1 cellular context compared by ENCODE assay signal in the genomic region with DNA sequence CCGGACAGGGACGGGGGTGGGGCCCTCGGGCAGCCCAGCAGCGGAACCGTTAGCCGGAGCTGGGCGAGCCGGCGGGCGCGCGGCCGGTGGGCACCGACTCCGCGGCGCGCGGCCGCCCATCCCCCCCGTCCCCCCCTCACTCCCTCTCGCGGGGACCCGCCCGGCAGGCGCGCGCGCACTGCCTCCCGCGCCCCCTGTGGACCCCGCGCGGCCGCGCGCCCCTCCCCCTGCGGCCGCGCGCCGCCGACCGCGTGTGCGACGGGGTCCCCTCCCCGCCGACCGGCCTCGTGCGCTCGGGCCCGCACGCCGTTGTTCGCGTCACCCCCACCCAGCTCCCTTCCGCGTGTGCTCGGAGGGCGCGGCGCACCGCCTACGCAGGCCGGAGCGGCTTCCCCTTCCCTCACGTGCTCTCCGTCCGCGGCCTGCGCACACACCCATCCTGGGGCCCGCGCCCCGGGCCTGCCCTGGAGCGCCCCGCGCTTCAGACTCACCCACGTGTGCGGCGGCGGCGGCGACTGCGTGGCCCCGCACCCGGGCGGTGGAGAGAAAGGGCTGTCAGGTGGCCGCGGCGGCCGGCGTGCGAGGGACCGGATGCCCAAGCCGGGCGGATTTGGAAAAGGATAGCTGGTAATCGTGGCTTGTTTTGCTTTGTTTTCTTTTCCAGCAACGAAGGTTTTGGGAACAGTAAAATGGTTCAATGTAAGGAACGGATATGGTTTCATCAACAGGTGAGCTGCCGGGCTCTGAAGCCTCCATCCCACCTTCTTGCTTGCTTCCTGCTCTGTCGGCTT.
A peak's percentile ranks its signal among the peaks of the same experiment; 100 is the strongest.
TF ChIP-seq lines count a peak whose summit lies in the region.

No MANE protein-coding gene starts in this region.

TF ChIP-seq in GM12878, 131 proteins besides CTCF, POLR2A, EP300 and RAD21:
- TF ChIP-seq, protein P1, sequence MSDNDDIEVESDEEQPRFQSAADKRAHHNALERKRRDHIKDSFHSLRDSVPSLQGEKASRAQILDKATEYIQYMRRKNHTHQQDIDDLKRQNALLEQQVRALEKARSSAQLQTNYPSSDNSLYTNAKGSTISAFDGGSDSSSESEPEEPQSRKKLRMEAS (IDR thresholded peaks at IDR 0.05; ENCODE audit: low read depth, low read length) = peak; percentile 93
- TF ChIP-seq MXI1 (IDR thresholded peaks at IDR 0.05; ENCODE audit: low read depth, low read length) = peak; percentile 97
- TF ChIP-seq, protein P2, sequence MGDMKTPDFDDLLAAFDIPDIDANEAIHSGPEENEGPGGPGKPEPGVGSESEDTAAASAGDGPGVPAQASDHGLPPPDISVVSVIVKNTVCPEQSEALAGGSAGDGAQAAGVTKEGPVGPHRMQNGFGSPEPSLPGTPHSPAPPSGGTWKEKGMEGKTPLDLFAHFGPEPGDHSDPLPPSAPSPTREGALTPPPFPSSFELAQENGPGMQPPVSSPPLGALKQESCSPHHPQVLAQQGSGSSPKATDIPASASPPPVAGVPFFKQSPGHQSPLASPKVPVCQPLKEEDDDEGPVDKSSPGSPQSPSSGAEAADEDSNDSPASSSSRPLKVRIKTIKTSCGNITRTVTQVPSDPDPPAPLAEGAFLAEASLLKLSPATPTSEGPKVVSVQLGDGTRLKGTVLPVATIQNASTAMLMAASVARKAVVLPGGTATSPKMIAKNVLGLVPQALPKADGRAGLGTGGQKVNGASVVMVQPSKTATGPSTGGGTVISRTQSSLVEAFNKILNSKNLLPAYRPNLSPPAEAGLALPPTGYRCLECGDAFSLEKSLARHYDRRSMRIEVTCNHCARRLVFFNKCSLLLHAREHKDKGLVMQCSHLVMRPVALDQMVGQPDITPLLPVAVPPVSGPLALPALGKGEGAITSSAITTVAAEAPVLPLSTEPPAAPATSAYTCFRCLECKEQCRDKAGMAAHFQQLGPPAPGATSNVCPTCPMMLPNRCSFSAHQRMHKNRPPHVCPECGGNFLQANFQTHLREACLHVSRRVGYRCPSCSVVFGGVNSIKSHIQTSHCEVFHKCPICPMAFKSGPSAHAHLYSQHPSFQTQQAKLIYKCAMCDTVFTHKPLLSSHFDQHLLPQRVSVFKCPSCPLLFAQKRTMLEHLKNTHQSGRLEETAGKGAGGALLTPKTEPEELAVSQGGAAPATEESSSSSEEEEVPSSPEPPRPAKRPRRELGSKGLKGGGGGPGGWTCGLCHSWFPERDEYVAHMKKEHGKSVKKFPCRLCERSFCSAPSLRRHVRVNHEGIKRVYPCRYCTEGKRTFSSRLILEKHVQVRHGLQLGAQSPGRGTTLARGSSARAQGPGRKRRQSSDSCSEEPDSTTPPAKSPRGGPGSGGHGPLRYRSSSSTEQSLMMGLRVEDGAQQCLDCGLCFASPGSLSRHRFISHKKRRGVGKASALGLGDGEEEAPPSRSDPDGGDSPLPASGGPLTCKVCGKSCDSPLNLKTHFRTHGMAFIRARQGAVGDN (IDR thresholded peaks at IDR 0.05) = peak; percentile 55; the same call in 1 of the 2 replicates
- TF ChIP-seq, protein P3, sequence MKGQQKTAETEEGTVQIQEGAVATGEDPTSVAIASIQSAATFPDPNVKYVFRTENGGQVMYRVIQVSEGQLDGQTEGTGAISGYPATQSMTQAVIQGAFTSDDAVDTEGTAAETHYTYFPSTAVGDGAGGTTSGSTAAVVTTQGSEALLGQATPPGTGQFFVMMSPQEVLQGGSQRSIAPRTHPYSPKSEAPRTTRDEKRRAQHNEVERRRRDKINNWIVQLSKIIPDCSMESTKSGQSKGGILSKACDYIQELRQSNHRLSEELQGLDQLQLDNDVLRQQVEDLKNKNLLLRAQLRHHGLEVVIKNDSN (IDR thresholded peaks at IDR 0.05; ENCODE audit: borderline replicate concordance, extremely low read length, insufficient read depth, low read depth, low read length) = peak; percentile 85
- TF ChIP-seq HDAC6 (IDR thresholded peaks at IDR 0.05; ENCODE audit: unreplicated experiment) = peak; percentile 79
- peak; percentile 27; the same call in 1 of the 2 replicates for TF ChIP-seq ZSCAN29 (IDR thresholded peaks at IDR 0.05)
- TF ChIP-seq, protein P4, sequence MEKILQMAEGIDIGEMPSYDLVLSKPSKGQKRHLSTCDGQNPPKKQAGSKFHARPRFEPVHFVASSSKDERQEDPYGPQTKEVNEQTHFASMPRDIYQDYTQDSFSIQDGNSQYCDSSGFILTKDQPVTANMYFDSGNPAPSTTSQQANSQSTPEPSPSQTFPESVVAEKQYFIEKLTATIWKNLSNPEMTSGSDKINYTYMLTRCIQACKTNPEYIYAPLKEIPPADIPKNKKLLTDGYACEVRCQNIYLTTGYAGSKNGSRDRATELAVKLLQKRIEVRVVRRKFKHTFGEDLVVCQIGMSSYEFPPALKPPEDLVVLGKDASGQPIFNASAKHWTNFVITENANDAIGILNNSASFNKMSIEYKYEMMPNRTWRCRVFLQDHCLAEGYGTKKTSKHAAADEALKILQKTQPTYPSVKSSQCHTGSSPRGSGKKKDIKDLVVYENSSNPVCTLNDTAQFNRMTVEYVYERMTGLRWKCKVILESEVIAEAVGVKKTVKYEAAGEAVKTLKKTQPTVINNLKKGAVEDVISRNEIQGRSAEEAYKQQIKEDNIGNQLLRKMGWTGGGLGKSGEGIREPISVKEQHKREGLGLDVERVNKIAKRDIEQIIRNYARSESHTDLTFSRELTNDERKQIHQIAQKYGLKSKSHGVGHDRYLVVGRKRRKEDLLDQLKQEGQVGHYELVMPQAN (conservative IDR thresholded peaks at IDR 0.05) = peak; percentile 98
- TF ChIP-seq ETV6 (conservative IDR thresholded peaks at IDR 0.05 in 1 of 2, IDR thresholded peaks at IDR 0.05 in 1 of 2; ENCODE audit: borderline replicate concordance in 1 of 2, low read depth in 1 of 2) = no peak
- TF ChIP-seq CHD1 (IDR thresholded peaks at IDR 0.05; ENCODE audit: low read depth, low read length) = no peak
- peak; percentile 49 to 96 for TF ChIP-seq EGR1 (IDR thresholded peaks at IDR 0.05; ENCODE audit: borderline replicate concordance in 1 of 2, low read depth in 2 of 2, low read length in 2 of 2)
- TF ChIP-seq ZZZ3 (IDR thresholded peaks at IDR 0.05; ENCODE audit: control insufficient read depth, insufficient read length, low read depth) = no peak
- TF ChIP-seq, protein P5, sequence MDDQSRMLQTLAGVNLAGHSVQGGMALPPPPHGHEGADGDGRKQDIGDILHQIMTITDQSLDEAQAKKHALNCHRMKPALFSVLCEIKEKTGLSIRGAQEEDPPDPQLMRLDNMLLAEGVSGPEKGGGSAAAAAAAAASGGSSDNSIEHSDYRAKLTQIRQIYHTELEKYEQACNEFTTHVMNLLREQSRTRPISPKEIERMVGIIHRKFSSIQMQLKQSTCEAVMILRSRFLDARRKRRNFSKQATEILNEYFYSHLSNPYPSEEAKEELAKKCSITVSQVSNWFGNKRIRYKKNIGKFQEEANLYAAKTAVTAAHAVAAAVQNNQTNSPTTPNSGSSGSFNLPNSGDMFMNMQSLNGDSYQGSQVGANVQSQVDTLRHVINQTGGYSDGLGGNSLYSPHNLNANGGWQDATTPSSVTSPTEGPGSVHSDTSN (IDR thresholded peaks at IDR 0.05; ENCODE audit: insufficient replicate concordance, low read depth, low read length) = peak; percentile 33
- peak; percentile 95 for TF ChIP-seq LARP7 (IDR thresholded peaks at IDR 0.05)
- TF ChIP-seq SP1 (IDR thresholded peaks at IDR 0.05; ENCODE audit: low read depth, low read length) = peak; percentile 6
- TF ChIP-seq NFIC (IDR thresholded peaks at IDR 0.05; ENCODE audit: low read depth, low read length) = no peak
- TF ChIP-seq POLR2AphosphoS2 (IDR thresholded peaks at IDR 0.05; ENCODE audit: low read depth, low read length) = peak; percentile 54; the same call in 1 of the 2 replicates
- no peak; the same call in 1 of the 2 replicates for TF ChIP-seq HCFC1 (IDR thresholded peaks at IDR 0.05; ENCODE audit: low read length)
- TF ChIP-seq POLR2AphosphoS5 (IDR thresholded peaks at IDR 0.05; ENCODE audit: low read length) = peak; percentile 62
- TF ChIP-seq RB1 (IDR thresholded peaks at IDR 0.05; ENCODE audit: borderline replicate concordance) = peak; percentile 43; the same call in 1 of the 2 replicates
- no peak for TF ChIP-seq NRF1 (conservative IDR thresholded peaks at IDR 0.05; ENCODE audit: low read depth, low read length)
- no peak for TF ChIP-seq MTA3 (IDR thresholded peaks at IDR 0.05; ENCODE audit: borderline replicate concordance, low read length)
- peak; percentile 43; the same call in 1 of the 2 replicates for TF ChIP-seq CREM (IDR thresholded peaks at IDR 0.05; ENCODE audit: low read depth)
- peak; percentile 76 for TF ChIP-seq BACH1 (IDR thresholded peaks at IDR 0.05; ENCODE audit: borderline replicate concordance)
- peak; percentile 32; the same call in 1 of the 2 replicates for TF ChIP-seq ZBED1 (IDR thresholded peaks at IDR 0.05; ENCODE audit: borderline replicate concordance)
- TF ChIP-seq BCL11A (IDR thresholded peaks at IDR 0.05; ENCODE audit: low read depth, low read length) = no peak
- TF ChIP-seq SIX5 (IDR thresholded peaks at IDR 0.05; ENCODE audit: low read depth, low read length, severe bottlenecking) = no peak
- peak; percentile 82 for TF ChIP-seq GATAD2B (conservative IDR thresholded peaks at IDR 0.05; ENCODE audit: low read depth)
- TF ChIP-seq, protein P6, sequence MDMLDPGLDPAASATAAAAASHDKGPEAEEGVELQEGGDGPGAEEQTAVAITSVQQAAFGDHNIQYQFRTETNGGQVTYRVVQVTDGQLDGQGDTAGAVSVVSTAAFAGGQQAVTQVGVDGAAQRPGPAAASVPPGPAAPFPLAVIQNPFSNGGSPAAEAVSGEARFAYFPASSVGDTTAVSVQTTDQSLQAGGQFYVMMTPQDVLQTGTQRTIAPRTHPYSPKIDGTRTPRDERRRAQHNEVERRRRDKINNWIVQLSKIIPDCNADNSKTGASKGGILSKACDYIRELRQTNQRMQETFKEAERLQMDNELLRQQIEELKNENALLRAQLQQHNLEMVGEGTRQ (IDR thresholded peaks at IDR 0.05; ENCODE audit: borderline replicate concordance, low read depth, low read length) = peak; percentile 51
- 0 out of 2 replicates have a peak, but pooled peaks have one; percentile 23 for TF ChIP-seq RUNX3 (IDR thresholded peaks at IDR 0.05; ENCODE audit: low read length)
- TF ChIP-seq MYC (IDR thresholded peaks at IDR 0.05; ENCODE audit: insufficient read depth, insufficient read length, insufficient replicate concordance, low read length, severe bottlenecking) = peak; percentile 94
- TF ChIP-seq CEBPB (IDR thresholded peaks at IDR 0.05; ENCODE audit: borderline replicate concordance in 1 of 2, low read depth in 2 of 2, low read length in 2 of 2) = no peak
- TF ChIP-seq IKZF2 (IDR thresholded peaks at IDR 0.05) = no peak
- peak; percentile 67; the same call in 1 of the 2 replicates for TF ChIP-seq SIN3A (IDR thresholded peaks at IDR 0.05; ENCODE audit: low read depth, low read length)
- peak; percentile 75 for TF ChIP-seq IKZF1 (conservative IDR thresholded peaks at IDR 0.05)
- peak; percentile 66; the same call in 1 of the 2 replicates for TF ChIP-seq DPF2 (IDR thresholded peaks at IDR 0.05)
- TF ChIP-seq, protein P7, sequence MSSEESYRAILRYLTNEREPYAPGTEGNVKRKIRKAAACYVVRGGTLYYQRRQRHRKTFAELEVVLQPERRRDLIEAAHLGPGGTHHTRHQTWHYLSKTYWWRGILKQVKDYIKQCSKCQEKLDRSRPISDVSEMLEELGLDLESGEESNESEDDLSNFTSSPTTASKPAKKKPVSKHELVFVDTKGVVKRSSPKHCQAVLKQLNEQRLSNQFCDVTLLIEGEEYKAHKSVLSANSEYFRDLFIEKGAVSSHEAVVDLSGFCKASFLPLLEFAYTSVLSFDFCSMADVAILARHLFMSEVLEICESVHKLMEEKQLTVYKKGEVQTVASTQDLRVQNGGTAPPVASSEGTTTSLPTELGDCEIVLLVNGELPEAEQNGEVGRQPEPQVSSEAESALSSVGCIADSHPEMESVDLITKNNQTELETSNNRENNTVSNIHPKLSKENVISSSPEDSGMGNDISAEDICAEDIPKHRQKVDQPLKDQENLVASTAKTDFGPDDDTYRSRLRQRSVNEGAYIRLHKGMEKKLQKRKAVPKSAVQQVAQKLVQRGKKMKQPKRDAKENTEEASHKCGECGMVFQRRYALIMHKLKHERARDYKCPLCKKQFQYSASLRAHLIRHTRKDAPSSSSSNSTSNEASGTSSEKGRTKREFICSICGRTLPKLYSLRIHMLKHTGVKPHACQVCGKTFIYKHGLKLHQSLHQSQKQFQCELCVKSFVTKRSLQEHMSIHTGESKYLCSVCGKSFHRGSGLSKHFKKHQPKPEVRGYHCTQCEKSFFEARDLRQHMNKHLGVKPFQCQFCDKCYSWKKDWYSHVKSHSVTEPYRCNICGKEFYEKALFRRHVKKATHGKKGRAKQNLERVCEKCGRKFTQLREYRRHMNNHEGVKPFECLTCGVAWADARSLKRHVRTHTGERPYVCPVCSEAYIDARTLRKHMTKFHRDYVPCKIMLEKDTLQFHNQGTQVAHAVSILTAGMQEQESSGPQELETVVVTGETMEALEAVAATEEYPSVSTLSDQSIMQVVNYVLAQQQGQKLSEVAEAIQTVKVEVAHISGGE (CRISPR knock-in tag; IDR thresholded peaks at IDR 0.05) = peak; percentile 60
- peak; percentile 60; the same call in 1 of the 2 replicates for TF ChIP-seq CHD2 (IDR thresholded peaks at IDR 0.05; ENCODE audit: borderline replicate concordance, low read depth, low read length)
- no peak for TF ChIP-seq KAT2A (conservative IDR thresholded peaks at IDR 0.05; ENCODE audit: control insufficient read depth, low read depth, low read length)
- TF ChIP-seq BHLHE40 (IDR thresholded peaks at IDR 0.05; ENCODE audit: borderline replicate concordance in 1 of 2, low read depth in 2 of 2, low read length in 1 of 2) = peak; percentile 98 to 99
- peak; percentile 65; the same call in 1 of the 2 replicates for TF ChIP-seq NR2F1 (conservative IDR thresholded peaks at IDR 0.05)
- TF ChIP-seq YY1 (IDR thresholded peaks at IDR 0.05; ENCODE audit: low read depth, low read length) = 0 out of 2 replicates have a peak, but pooled peaks have one; percentile 37
- TF ChIP-seq CREB1 (IDR thresholded peaks at IDR 0.05; ENCODE audit: low read depth) = peak; percentile 48; the same call in 1 of the 2 replicates
- no peak for TF ChIP-seq SUPT20H (IDR thresholded peaks at IDR 0.05; ENCODE audit: borderline replicate concordance, control insufficient read depth, low read depth, low read length)
- TF ChIP-seq, protein P8, sequence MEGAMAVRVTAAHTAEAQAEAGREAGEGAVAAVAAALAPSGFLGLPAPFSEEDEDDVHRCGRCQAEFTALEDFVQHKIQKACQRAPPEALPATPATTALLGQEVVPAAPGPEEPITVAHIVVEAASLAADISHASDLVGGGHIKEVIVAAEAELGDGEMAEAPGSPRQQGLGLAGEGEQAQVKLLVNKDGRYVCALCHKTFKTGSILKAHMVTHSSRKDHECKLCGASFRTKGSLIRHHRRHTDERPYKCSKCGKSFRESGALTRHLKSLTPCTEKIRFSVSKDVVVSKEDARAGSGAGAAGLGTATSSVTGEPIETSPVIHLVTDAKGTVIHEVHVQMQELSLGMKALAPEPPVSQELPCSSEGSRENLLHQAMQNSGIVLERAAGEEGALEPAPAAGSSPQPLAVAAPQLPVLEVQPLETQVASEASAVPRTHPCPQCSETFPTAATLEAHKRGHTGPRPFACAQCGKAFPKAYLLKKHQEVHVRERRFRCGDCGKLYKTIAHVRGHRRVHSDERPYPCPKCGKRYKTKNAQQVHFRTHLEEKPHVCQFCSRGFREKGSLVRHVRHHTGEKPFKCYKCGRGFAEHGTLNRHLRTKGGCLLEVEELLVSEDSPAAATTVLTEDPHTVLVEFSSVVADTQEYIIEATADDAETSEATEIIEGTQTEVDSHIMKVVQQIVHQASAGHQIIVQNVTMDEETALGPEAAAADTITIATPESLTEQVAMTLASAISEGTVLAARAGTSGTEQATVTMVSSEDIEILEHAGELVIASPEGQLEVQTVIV (IDR thresholded peaks at IDR 0.05; ENCODE audit: borderline replicate concordance, partially characterized antibody) = no peak
- 0 out of 2 replicates have a peak, but pooled peaks have one; percentile 66 for TF ChIP-seq TBL1XR1 (IDR thresholded peaks at IDR 0.05; ENCODE audit: low read depth, low read length)
